23 cellular contexts compared by ENCODE assay signal in the genomic region with DNA sequence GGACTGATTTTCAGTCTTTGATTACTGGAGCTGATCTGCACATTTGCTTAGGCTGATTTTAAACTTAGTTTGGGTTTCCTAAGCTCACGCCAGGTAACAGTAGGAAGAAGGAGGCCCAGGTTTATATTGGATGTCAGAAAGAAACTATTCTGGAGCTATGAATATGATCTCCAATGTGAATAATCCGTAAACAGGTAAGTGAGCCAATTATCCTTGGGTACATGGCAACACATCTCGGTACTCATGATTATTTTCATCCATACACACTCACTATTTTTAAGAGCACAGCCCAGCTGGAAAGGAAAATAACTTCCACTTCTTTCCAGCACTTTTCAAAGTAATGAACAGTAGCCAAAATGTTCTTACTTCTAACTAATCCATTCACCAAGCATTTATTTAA. TPM values are rescaled to one million over a fixed set of nuclear protein-coding genes. Genes with fewer than 3 reads are reported as not detected.
DNase-seq lines count a peak whose midpoint lies in the region; ATAC-seq and TF ChIP-seq lines count a peak whose summit lies in the region.
"Had no signal": no experiment of that assay in that cellular context is flagged by ENCODE, and none has a peak within 500 bp of the region (broad histone marks: within the 10 kb centered on the region; RNA-seq: fewer than 3 reads in every experiment).

No MANE protein-coding gene starts in this region.

- peaks cover 83% of the 10 kb centered on the region for H3K79me2 ChIP-seq in hepatocyte

- no peak for ATAC-seq in activated T-helper 17 cell treated with anti-CD3 and anti-CD28 coated beads, Interleukin-2, amount 50 U/mL, for 72 hours (replicated peaks)
- ATAC-seq in HG03045 (IDR thresholded peaks at IDR 0.05; ENCODE audit: unreplicated experiment): no peak
- ATAC-seq: activated naive CD4-positive, alpha-beta T cell treated with anti-CD3 and anti-CD28 coated beads, Interleukin-2, amount 50 U/mL, for 72 hours had no signal

- H3K36me3 Mint-ChIP-seq in activated T-helper 17 cell treated with anti-CD3 and anti-CD28 coated beads, Interleukin-2, amount 50 U/mL, for 72 hours (ENCODE audit: low read depth): peaks cover 96% of the 10 kb centered on the region

- TF ChIP-seq POLR2A in stomach (IDR thresholded peaks at IDR 0.05): no peak

- peak overlapping the region; percentile 19 for H3K4me2 ChIP-seq in hepatocyte

- peaks cover 3% of the 10 kb centered on the region for H4K20me1 ChIP-seq in hepatocyte (ENCODE audit: insufficient read depth, poor library complexity, severe bottlenecking)

- peaks cover 0 to 6% of the 10 kb centered on the region in 2 experiments; a peak in 2 of 3 replicates for H3K36me3 ChIP-seq in HEK293 (ENCODE audit: control insufficient read depth in 2 of 2, insufficient read depth in 1 of 2, low read length in 2 of 2)
- H3K36me3 ChIP-seq in hepatocyte (replicated peaks; ENCODE audit: insufficient read depth, low read depth): no peaks in the 10 kb centered on the region
- peaks cover 0 to 11% (median 6%) of the 10 kb centered on the region in 4 donors for H3K36me3 ChIP-seq in stomach
- H3K36me3 ChIP-seq: HAP-1 had no signal

- POLR2A ChIA-PET in HEK293 (lab: Yijun Ruan, JAX): interaction anchor here (1.0 to 1.2 kb wide), 2 partner anchors 34 to 240 kb away, joined by 3 to 4 read pairs; no protein-coding TSS in a partner anchor

- H3K4me1 Mint-ChIP-seq in activated T-helper 17 cell treated with anti-CD3 and anti-CD28 coated beads, Interleukin-2, amount 50 U/mL, for 72 hours: peaks cover 54% of the 10 kb centered on the region

- H3K9me2 ChIP-seq in hepatocyte (replicated peaks; ENCODE audit: insufficient read depth): no peaks in the 10 kb centered on the region

- no peak overlapping the region for H3K27ac Mint-ChIP-seq in activated T-helper 17 cell treated with anti-CD3 and anti-CD28 coated beads, Interleukin-2, amount 50 U/mL, for 72 hours
- H3K27ac Mint-ChIP-seq: activated CD4-positive, alpha-beta memory T cell treated with anti-CD3 and anti-CD28 coated beads for 36 hours; activated naive CD4-positive, alpha-beta T cell treated with anti-CD3 and anti-CD28 coated beads, Interleukin-2, amount 50 U/mL, for 72 hours; activated T-helper 2 cell treated with anti-CD3 and anti-CD28 coated beads, Interferon-gamma antibody, Interleukin-2, Interleukin-4, amounts not matched to agents 10 μg/mL and 5 μg/mL and 100 μg/mL, durations not matched to agents 14 hours and 24 hours and 36 hours; stimulated activated naive CD8-positive, alpha-beta T cell treated with anti-CD3 and anti-CD28 coated beads, Interleukin-15, Interleukin-2, amounts not matched to agents 100 ng/mL and 50 ng/mL, for 24 hours; T-helper 1 cell treated with Interleukin-12 subunit alpha and Interleukin-12 subunit beta and Interleukin-4 antibody, amounts not matched to agents 30 μg/mL and 1 μg/mL, for 36 hours had no signal

- peak overlapping the region; percentile 2 for H3K4me3 Mint-ChIP-seq in activated T-helper 17 cell treated with anti-CD3 and anti-CD28 coated beads, Interleukin-2, amount 50 U/mL, for 72 hours
- H3K4me3 Mint-ChIP-seq: activated CD4-positive, alpha-beta memory T cell treated with anti-CD3 and anti-CD28 coated beads for 36 hours; stimulated activated naive CD8-positive, alpha-beta T cell treated with anti-CD3 and anti-CD28 coated beads, Interleukin-15, Interleukin-2, amounts not matched to agents 100 ng/mL and 50 ng/mL, for 24 hours; T-helper 1 cell treated with Interleukin-12 subunit alpha and Interleukin-12 subunit beta and Interleukin-4 antibody, amounts not matched to agents 30 μg/mL and 1 μg/mL, for 36 hours had no signal

- H3K27ac ChIP-seq in HEK293 (ENCODE audit: extremely low read depth, low read depth, low read length) (peak overlapping the region; percentile 49), hepatocyte (peak overlapping the region; percentile 74), stomach (peak overlapping the region in 3 of 5 donors; percentile 7 to 37 (median 28))

- TF ChIP-seq CTCF in HEK293 (tag by site-specific recombination; IDR thresholded peaks at IDR 0.05) (no peak), hepatocyte (IDR thresholded peaks at IDR 0.05; ENCODE audit: poor library complexity) (no peak), stomach (IDR thresholded peaks at IDR 0.05) (no peak)

- WGBS in hepatocyte (ENCODE audit: low lambda C conversion rate, missing lambda C conversion rate): 88% methylated on average over 3 of the region's 3 CpGs
- WGBS in stomach, 5 donors: 52 to 72% (median 58%) methylated on average over 3 of the region's 3 CpGs

- H3K27me3 ChIP-seq in hepatocyte: no peaks in the 10 kb centered on the region
- no peaks in the 10 kb centered on the region for H3K27me3 ChIP-seq in stomach

- H2AFZ ChIP-seq in hepatocyte: no peak overlapping the region

- CTCF ChIA-PET in HEK293 (lab: Yijun Ruan, JAX): interaction anchor here (0.8 to 2.4 kb wide), 5 partner anchors 9 to 32 kb away, joined by 3 to 14 read pairs (median 5); no protein-coding TSS in a partner anchor

- no peaks in the 10 kb centered on the region for H3K27me3 Mint-ChIP-seq in activated T-helper 17 cell treated with anti-CD3 and anti-CD28 coated beads, Interleukin-2, amount 50 U/mL, for 72 hours
- H3K27me3 Mint-ChIP-seq: activated CD4-positive, alpha-beta memory T cell treated with anti-CD3 and anti-CD28 coated beads for 36 hours; stimulated activated naive CD8-positive, alpha-beta T cell treated with anti-CD3 and anti-CD28 coated beads, Interleukin-15, Interleukin-2, amounts not matched to agents 100 ng/mL and 50 ng/mL, for 24 hours had no signal

- TF ChIP-seq EP300 in stomach (IDR thresholded peaks at IDR 0.05): no peak

- no peaks in the 10 kb centered on the region for H3K9me3 Mint-ChIP-seq in activated T-helper 17 cell treated with anti-CD3 and anti-CD28 coated beads, Interleukin-2, amount 50 U/mL, for 72 hours
- H3K9me3 Mint-ChIP-seq: activated CD4-positive, alpha-beta memory T cell treated with anti-CD3 and anti-CD28 coated beads for 36 hours; activated naive CD4-positive, alpha-beta T cell treated with anti-CD3 and anti-CD28 coated beads, Interleukin-2, amount 50 U/mL, for 72 hours; activated T-helper 2 cell treated with anti-CD3 and anti-CD28 coated beads, Interferon-gamma antibody, Interleukin-2, Interleukin-4, amounts not matched to agents 10 μg/mL and 5 μg/mL and 100 μg/mL, durations not matched to agents 14 hours and 24 hours and 36 hours; stimulated activated naive CD8-positive, alpha-beta T cell treated with anti-CD3 and anti-CD28 coated beads, Interleukin-15, Interleukin-2, amounts not matched to agents 100 ng/mL and 50 ng/mL, for 24 hours; T-helper 1 cell treated with Interleukin-12 subunit alpha and Interleukin-12 subunit beta and Interleukin-4 antibody, amounts not matched to agents 30 μg/mL and 1 μg/mL, for 36 hours had no signal

- H3K9me3 ChIP-seq in HEK293 (ENCODE audit: control insufficient read depth, insufficient read depth, low read depth, low read length): no peaks in the 10 kb centered on the region
- H3K9me3 ChIP-seq in hepatocyte (ENCODE audit: low read depth): no peaks in the 10 kb centered on the region
- no peaks in the 10 kb centered on the region for H3K9me3 ChIP-seq in stomach
- H3K9me3 ChIP-seq: BLaER1 treated with 17β-estradiol and CSF1 and Interleukin-3, amounts not matched to agents 10 nM and 100 nM; HAP-1 had no signal

- intact Hi-C loops in stomach (cut with DNase I; ENCODE audit: low total_unique reads): no loop called here

- H3K4me3 ChIP-seq in HEK293 (ENCODE audit: low read depth, low read length) (no peak overlapping the region), hepatocyte (no peak overlapping the region), stomach (no peak overlapping the region)
- H3K4me3 ChIP-seq: HAP-1 had no signal

- no peak for DNase-seq in hepatocyte (ENCODE audit: low spot score)
- no peak for DNase-seq in stomach
- DNase-seq in SKM-1 (lab: John Stamatoyannopoulos, UW; ENCODE audit: unreplicated experiment): no peak
- no peak for DNase-seq in NCI-H510A (lab: John Stamatoyannopoulos, UW)
- DNase-seq: activated CD4-positive, alpha-beta memory T cell treated with anti-CD3 and anti-CD28 coated beads for 36 hours; activated CD4-positive, CD25-positive, alpha-beta regulatory T cell treated with anti-CD3 and anti-CD28 coated beads, Interleukin-2, amount 50 U/mL, for 72 hours; Calu3; DMS79 treated with DMSO at 0.1 percent for 48 hours; KG1; MM.1S; NCI-H1417; NCI-H2081; NCI-H2227 treated with DMSO at 0.1 percent for 48 hours; posterior cingulate gyrus had no signal

- H3K4me1 ChIP-seq in HEK293 (ENCODE audit: control insufficient read depth, insufficient read depth, low read length): peaks cover 72% of the 10 kb centered on the region
- H3K4me1 ChIP-seq in hepatocyte (ENCODE audit: insufficient read depth): peaks cover 56% of the 10 kb centered on the region
- peaks cover 35 to 100% (median 68%) of the 10 kb centered on the region in 4 donors for H3K4me1 ChIP-seq in stomach

TF ChIP-seq in HEK293, 187 proteins besides CTCF, POLR2A, EP300 and RAD21 (continues in another document):
- TF ChIP-seq ZFP69B (tag by site-specific recombination; IDR thresholded peaks at IDR 0.05): no peak
- TF ChIP-seq, protein P1, sequence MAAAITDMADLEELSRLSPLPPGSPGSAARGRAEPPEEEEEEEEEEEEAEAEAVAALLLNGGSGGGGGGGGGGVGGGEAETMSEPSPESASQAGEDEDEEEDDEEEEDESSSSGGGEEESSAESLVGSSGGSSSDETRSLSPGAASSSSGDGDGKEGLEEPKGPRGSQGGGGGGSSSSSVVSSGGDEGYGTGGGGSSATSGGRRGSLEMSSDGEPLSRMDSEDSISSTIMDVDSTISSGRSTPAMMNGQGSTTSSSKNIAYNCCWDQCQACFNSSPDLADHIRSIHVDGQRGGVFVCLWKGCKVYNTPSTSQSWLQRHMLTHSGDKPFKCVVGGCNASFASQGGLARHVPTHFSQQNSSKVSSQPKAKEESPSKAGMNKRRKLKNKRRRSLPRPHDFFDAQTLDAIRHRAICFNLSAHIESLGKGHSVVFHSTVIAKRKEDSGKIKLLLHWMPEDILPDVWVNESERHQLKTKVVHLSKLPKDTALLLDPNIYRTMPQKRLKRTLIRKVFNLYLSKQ (tag by site-specific recombination; IDR thresholded peaks at IDR 0.05; ENCODE audit: borderline replicate concordance): no peak
- TF ChIP-seq FEZF1 (tag by site-specific recombination; IDR thresholded peaks at IDR 0.05): no peak
- no peak for TF ChIP-seq ZNF660 (tag by site-specific recombination; IDR thresholded peaks at IDR 0.05)
- TF ChIP-seq ZNF292 (tag by site-specific recombination; IDR thresholded peaks at IDR 0.05; ENCODE audit: borderline replicate concordance, low read depth): no peak
- TF ChIP-seq ZNF324 (tag by site-specific recombination; IDR thresholded peaks at IDR 0.05): no peak
- TF ChIP-seq ZNF624 (tag by site-specific recombination; IDR thresholded peaks at IDR 0.05): no peak
- no peak for TF ChIP-seq ZNF19 (tag by site-specific recombination; IDR thresholded peaks at IDR 0.05; ENCODE audit: low read depth)
- no peak for TF ChIP-seq ZNF10 (tag by site-specific recombination; IDR thresholded peaks at IDR 0.05)

RNA-seq across cellular contexts. Expression of a gene that starts 7.0 kb away (rescaled TPM):
- total RNA-seq in activated T-helper 17 cell treated with anti-CD3 and anti-CD28 coated beads, Interleukin-2, amount 50 U/mL, for 72 hours: 100 to 1,000 TPM in 1 of 2 donors, 10 to 100 TPM in 1; 41.0 to 115 TPM
- total RNA-seq in hepatocyte (28.7 and 32.6 TPM in 2 replicates), stomach (100 to 1,000 TPM in 1 of 5 donors, 10 to 100 TPM in 4; 32.4 to 106 (median 64.6) TPM)
- polyA plus RNA-seq in hepatocyte (14.7 and 16.3 TPM in 2 replicates), stomach (1 to 10 TPM; 5.2 to 8.7 (median 7.6) TPM)
